In genomic region chr14:93343797-93344196, GRCh38 we compare ENCODE assay signal across 30 cellular contexts. TPM values are rescaled to one million over a fixed set of nuclear protein-coding genes. Genes with fewer than 3 reads are reported as not detected.
DNase-seq lines count a peak whose midpoint lies in the region; ATAC-seq, FAIRE-seq and TF ChIP-seq lines count a peak whose summit lies in the region.
"Had no signal": no experiment of that assay in that cellular context is flagged by ENCODE, and none has a peak within 500 bp of the region (broad histone marks: within the 10 kb centered on the region; RNA-seq: fewer than 3 reads in every experiment).

No MANE protein-coding gene starts in this region.

- H3K27ac Mint-ChIP-seq in neural progenitor cell (no peak overlapping the region), T-helper 17 cell (no peak overlapping the region)
- H3K27ac Mint-ChIP-seq: activated CD4-positive, alpha-beta T cell treated with anti-CD3 and anti-CD28 coated beads, Interleukin-2, amount 10 ng/mL, durations not matched to agents 7 days and 5 days had no signal

- H3K27me3 ChIP-seq in HAP-1 (ENCODE audit: low read depth): no peaks in the 10 kb centered on the region
- no peaks in the 10 kb centered on the region for H3K27me3 ChIP-seq in H1 (replicated peaks in 1 of 4; ENCODE audit: control insufficient read depth in 3 of 4, extremely low read depth in 1 of 4, insufficient read depth in 3 of 4, low read length in 3 of 4)
- H3K27me3 ChIP-seq in neural progenitor cell: no peaks in the 10 kb centered on the region
- no peaks in the 10 kb centered on the region for H3K27me3 ChIP-seq in BE2C
- H3K27me3 ChIP-seq: testis had no signal

- in situ Hi-C loops in HAP-1 (cut with MboI; ENCODE audit: low sequenced_read_pairs): no loop called here

- TF ChIP-seq EP300 in H1 (IDR thresholded peaks at IDR 0.05; ENCODE audit: borderline replicate concordance in 1 of 2, low read depth in 2 of 2, low read length in 2 of 2): no peak

- H3K79me2 ChIP-seq in H1 (ENCODE audit: control insufficient read depth in 1 of 2, insufficient read depth in 2 of 2, low read length in 2 of 2) (no peaks in the 10 kb centered on the region), neural progenitor cell (ENCODE audit: low read depth) (no peaks in the 10 kb centered on the region)

- peak overlapping the region; percentile 41 for H4K5ac ChIP-seq in H1 (ENCODE audit: insufficient read length, low read depth, low read length)

- TF ChIP-seq CTCF in H1 (IDR thresholded peaks at IDR 0.05; ENCODE audit: control extremely low read depth in 1 of 3, insufficient read depth in 1 of 3, low read depth in 1 of 3, low read length in 3 of 3) (no peak), neural progenitor cell (IDR thresholded peaks at IDR 0.05) (no peak), BE2C (IDR thresholded peaks at IDR 0.05; ENCODE audit: low read depth, low read length) (no peak)

- no peak overlapping the region for H2AK5ac ChIP-seq in H1 (ENCODE audit: low read depth, low read length)

- peaks cover 14% of the 10 kb centered on the region for H3K4me1 Mint-ChIP-seq in neural progenitor cell
- H3K4me1 Mint-ChIP-seq in T-helper 17 cell: no peaks in the 10 kb centered on the region
- H3K4me1 Mint-ChIP-seq: activated CD4-positive, alpha-beta T cell treated with anti-CD3 and anti-CD28 coated beads, Interleukin-2, amount 10 ng/mL, durations not matched to agents 7 days and 5 days had no signal

- H3K4me3 Mint-ChIP-seq in neural progenitor cell: no peak overlapping the region
- no peak overlapping the region for H3K4me3 Mint-ChIP-seq in T-helper 17 cell
- H3K4me3 Mint-ChIP-seq: activated CD4-positive, alpha-beta T cell treated with anti-CD3 and anti-CD28 coated beads, Interleukin-2, amount 10 ng/mL, durations not matched to agents 7 days and 5 days had no signal

- POLR2A ChIA-PET in H1 (lab: Charles Lee; ENCODE audit: partially characterized antibody): interaction anchor here (0.9 to 1.3 kb wide), 3 partner anchors 10 to 87 kb away, joined by 4 to 6 read pairs (median 5); partner anchors contain the start of gene UNC79

- H2BK15ac ChIP-seq in H1 (ENCODE audit: low read length): no peak overlapping the region

- H2BK5ac ChIP-seq in H1 (ENCODE audit: low read depth, low read length): no peak overlapping the region

- H3K14ac ChIP-seq in H1 (ENCODE audit: insufficient read length): no peak overlapping the region

- H3K23ac ChIP-seq in H1 (ENCODE audit: insufficient read length): no peak overlapping the region

- DNase-seq in HAP-1 (ENCODE audit: low spot score in 2 of 2) (peak; percentile 77 to 97), NCI-H146 treated with DMSO at 0.1 percent for 48 hours (lab: John Stamatoyannopoulos, UW; ENCODE audit: unreplicated experiment) (peak; percentile 31), H1 (ENCODE audit: low read depth in 1 of 2, low spot score in 2 of 2) (no peak), neural progenitor cell (ENCODE audit: low spot score) (peak; percentile 60), BE2C (no peak), substantia nigra (lab: John Stamatoyannopoulos, UW) (no peak), T-helper 17 cell (no peak)
- DNase-seq: activated CD4-positive, alpha-beta T cell treated with anti-CD3 and anti-CD28 coated beads, Interleukin-2, amount 10 ng/mL, durations not matched to agents 7 days and 5 days; activated naive CD4-positive, alpha-beta T cell treated with Interleukin-2 at 50 U/mL for 16 hours; activated T-cell treated with anti-CD3 and anti-CD28 coated beads, Interleukin-2, amount 50 U/mL, for 48 hours; amygdala; Calu3; effector CD4-positive, alpha-beta T cell; erythroblast; GM23248; head of caudate nucleus; IMR-90; left cardiac atrium; NCI-H1930; NK-92 treated with Interleukin-12 subunit alpha and Interleukin-12 subunit beta, amount 100 ng/mL, for 24 hours; occipital lobe; stimulated activated naive CD4-positive, alpha-beta T cell treated with Interleukin-2 at 50 U/mL for 16 hours; SW 1271; testis had no signal

- no peak overlapping the region for H2BK120ac ChIP-seq in H1 (replicated peaks; ENCODE audit: low read depth, low read length)

- no peak overlapping the region for H3K4me3 ChIP-seq in HAP-1
- H3K4me3 ChIP-seq in H1 (ENCODE audit: extremely low read depth in 1 of 4, insufficient read depth in 2 of 4, low read depth in 3 of 4, low read length in 4 of 4): peak overlapping the region in 1 of 4 experiments; percentile 43; a peak in 2 of 8 replicates
- H3K4me3 ChIP-seq in neural progenitor cell: no peak overlapping the region
- H3K4me3 ChIP-seq in BE2C (ENCODE audit: low read depth, low read length): no peak overlapping the region
- H3K4me3 ChIP-seq: GM23248, testis had no signal

- H3K9me3 ChIP-seq in HAP-1 (peaks cover 17% of the 10 kb centered on the region), H1 (ENCODE audit: insufficient read depth in 2 of 2, low read depth in 1 of 2, low read length in 1 of 2) (peaks cover 21 to 24% of the 10 kb centered on the region in 2 experiments), neural progenitor cell (ENCODE audit: low read depth) (peaks cover 5% of the 10 kb centered on the region), BE2C (no peaks in the 10 kb centered on the region; the same call in 1 of the 2 replicates), T-helper 17 cell (ENCODE audit: control insufficient read depth, low read length, poor library complexity, severe bottlenecking) (no peaks in the 10 kb centered on the region)
- H3K9me3 ChIP-seq: testis had no signal

- H3F3A ChIP-seq in neural progenitor cell (ENCODE audit: low read depth): peaks cover 37% of the 10 kb centered on the region

- 30% methylated on average over 2 of the region's 2 CpGs; no CpG with 5 or more reads in 1 of the 2 experiments for WGBS in H1 (ENCODE audit: extremely low coverage in 1 of 2, insufficient coverage in 1 of 2, insufficient read length in 1 of 2, insufficient replicate concordance in 2 of 2, low coverage in 1 of 2, low lambda C conversion rate in 2 of 2, missing lambda C conversion rate in 1 of 2), 2 experiments

- TF ChIP-seq POLR2A in H1 (IDR thresholded peaks at IDR 0.05; ENCODE audit: control extremely low read depth in 1 of 2, low read depth in 2 of 2, low read length in 2 of 2): no peak

- peak overlapping the region; percentile 47 to 51 for H3K4me2 ChIP-seq in H1 (ENCODE audit: insufficient read depth in 1 of 2, low read depth in 2 of 2, low read length in 2 of 2)
- peak overlapping the region; percentile 63 for H3K4me2 ChIP-seq in neural progenitor cell

- H4K20me1 ChIP-seq in H1 (replicated peaks in 1 of 2; ENCODE audit: control insufficient read depth in 1 of 2, insufficient read depth in 2 of 2, low read length in 2 of 2) (no peaks in the 10 kb centered on the region), neural progenitor cell (ENCODE audit: low read depth) (no peaks in the 10 kb centered on the region)

- no peak overlapping the region for H3K18ac ChIP-seq in H1 (ENCODE audit: extremely low read depth, low read length)

- H3K36me3 Mint-ChIP-seq in neural progenitor cell: peaks cover 10% of the 10 kb centered on the region
- H3K36me3 Mint-ChIP-seq in T-helper 17 cell (ENCODE audit: low read depth): no peaks in the 10 kb centered on the region

- ATAC-seq in T-helper 17 cell (no peak), GM18873 (IDR thresholded peaks at IDR 0.05; ENCODE audit: low FRiP score, unreplicated experiment) (no peak)
- ATAC-seq: left cardiac atrium, Panc1 had no signal

- H3K36me3 ChIP-seq in HAP-1 (replicated peaks): peaks cover 6% of the 10 kb centered on the region; the same call in 1 of the 2 replicates
- H3K36me3 ChIP-seq in H1 (ENCODE audit: control insufficient read depth in 2 of 4, insufficient read depth in 4 of 4, low read length in 3 of 4): peaks cover 0 to 11% (median 4%) of the 10 kb centered on the region in 4 experiments; a peak in 2 of 8 replicates
- peaks cover 7% of the 10 kb centered on the region for H3K36me3 ChIP-seq in neural progenitor cell
- H3K36me3 ChIP-seq in BE2C: no peaks in the 10 kb centered on the region

- no peak overlapping the region for H4K91ac ChIP-seq in H1 (replicated peaks; ENCODE audit: insufficient read length, low read length)

- H2AFZ ChIP-seq in H1 (ENCODE audit: low read length) (no peak overlapping the region), neural progenitor cell (replicated peaks) (no peak overlapping the region)
- H2AFZ ChIP-seq: GM23248 had no signal

- CTCF ChIA-PET in H1 (lab: Charles Lee; ENCODE audit: partially characterized antibody): no interaction called here

- H3K27me3 Mint-ChIP-seq in neural progenitor cell (ENCODE audit: insufficient read depth, low read depth) (no peaks in the 10 kb centered on the region), T-helper 17 cell (peaks cover 3% of the 10 kb centered on the region)

- no peak overlapping the region for H3K4ac ChIP-seq in H1 (replicated peaks; ENCODE audit: insufficient read length, low read depth, low read length)

- H3K56ac ChIP-seq in H1 (replicated peaks; ENCODE audit: insufficient read length, low read depth, low read length): no peak overlapping the region

- H2BK12ac ChIP-seq in H1 (ENCODE audit: low read depth, low read length): no peak overlapping the region

- H4K8ac ChIP-seq in H1 (ENCODE audit: extremely low read depth, insufficient read depth, low read length): no peak overlapping the region

- no peak overlapping the region for H2BK20ac ChIP-seq in H1 (ENCODE audit: low read length)

- peak; percentile 13 for FAIRE-seq in H1 (lab: Jason Lieb, UNC)
- FAIRE-seq: GM18507 had no signal

- TF ChIP-seq RAD21 in H1 (IDR thresholded peaks at IDR 0.05 in 1 of 2, conservative IDR thresholded peaks at IDR 0.05 in 1 of 2; ENCODE audit: low read depth in 2 of 2, low read length in 2 of 2): no peak

- no peak overlapping the region for H3K9ac ChIP-seq in H1 (replicated peaks in 1 of 4; ENCODE audit: extremely low read depth in 1 of 4, low read depth in 3 of 4, low read length in 3 of 4)
- no peak overlapping the region for H3K9ac ChIP-seq in neural progenitor cell
- H3K9ac ChIP-seq: GM23248 had no signal

- H3K27ac ChIP-seq in H1 (ENCODE audit: low read depth, low read length) (peak overlapping the region; percentile 69; the same call in 1 of the 2 replicates), neural progenitor cell (peak overlapping the region; percentile 85), substantia nigra (ENCODE audit: low read depth, low read length, poor library complexity, severe bottlenecking) (no peak overlapping the region)
- H3K27ac ChIP-seq: C4-2B, GM23248, testis had no signal

- peaks cover 33% of the 10 kb centered on the region for H3K9me3 Mint-ChIP-seq in neural progenitor cell

- H3K4me1 ChIP-seq in HAP-1 (peaks cover 25% of the 10 kb centered on the region), H1 (replicated peaks in 1 of 4; ENCODE audit: control insufficient read depth in 3 of 4, insufficient read depth in 4 of 4, low read length in 3 of 4) (peaks cover 0 to 10% (median 5%) of the 10 kb centered on the region in 4 experiments; a peak in 4 of 7 replicates), neural progenitor cell (peaks cover 26% of the 10 kb centered on the region), BE2C (no peaks in the 10 kb centered on the region)
- H3K4me1 ChIP-seq: testis had no signal

- H3K23me2 ChIP-seq in H1 (ENCODE audit: low read depth, low read length): no peaks in the 10 kb centered on the region

- no peaks in the 10 kb centered on the region for H3K79me1 ChIP-seq in H1 (ENCODE audit: low read depth, low read length)

RNA-seq across cellular contexts. Expression of gene COX8C, which starts 3.2 kb away (rescaled TPM):
- not detected in 2 replicates for total RNA-seq in H1 (2021; fragmentation: NEBNext Ultra II Directional; extraction: Animal tissue kit (Norgen Biotek cat#: 25700))
- not detected in 2 replicates for polyA plus RNA-seq in H1 (2011; rRNA removed)
- 0.22 TPM for polyA plus RNA-seq in H1 (2011; cell fraction: cytosol; rRNA removed)
- not detected for polyA plus RNA-seq in H1 (2011; cell fraction: nucleus; rRNA removed)
- polyA plus RNA-seq in H1 (2012, experiment 1 of 2): not detected in 4 replicates
- not detected for polyA plus RNA-seq in H1 (2012, experiment 2 of 2)
- polyA plus RNA-seq in H1 (2013, experiment 1 of 2): not detected
- 0.28 TPM for polyA plus RNA-seq in H1 (2013, experiment 2 of 2)
- polyA minus RNA-seq in H1 (2011; rRNA and poly(A)+ RNA removed): not detected in 2 replicates
- polyA minus RNA-seq in H1 (2011; cell fraction: cytosol; rRNA and poly(A)+ RNA removed): not detected
- not detected for polyA minus RNA-seq in H1 (2011; cell fraction: nucleus; rRNA and poly(A)+ RNA removed)
- total RNA-seq in neural progenitor cell (ENCODE audit: low replicate concordance): not detected in 2 replicates
- not detected for polyA plus RNA-seq in BE2C (2012; ENCODE audit: insufficient read depth, insufficient read length, low read depth)
- total RNA-seq in T-helper 17 cell: not detected
- total RNA-seq: activated CD4-positive, alpha-beta T cell treated with anti-CD3 and anti-CD28 coated beads, Interleukin-2, amount 10 ng/mL, durations not matched to agents 7 days and 5 days; Calu3; GM23248; IMR-90; left cardiac atrium; NCI-H460; occipital lobe; urinary bladder had no signal
- polyA plus RNA-seq: GM23248, IMR-90 had no signal

RNA-seq across cellular contexts. Expression of gene BTBD7, which starts 11.0 kb away (rescaled TPM):
- 46.1 and 48.6 TPM in 2 replicates for total RNA-seq in H1 (2021; fragmentation: NEBNext Ultra II Directional; extraction: Animal tissue kit (Norgen Biotek cat#: 25700))
- polyA plus RNA-seq in H1 (2011; rRNA removed): 10.8 and 12.1 TPM in 2 replicates
- 11.0 TPM for polyA plus RNA-seq in H1 (2011; cell fraction: cytosol; rRNA removed)
- 14.0 TPM for polyA plus RNA-seq in H1 (2011; cell fraction: nucleus; rRNA removed)
- polyA plus RNA-seq in H1 (2012, experiment 1 of 2): 9.6 to 16.3 TPM (median 13.9 TPM) in 4 replicates
- 1.1 TPM for polyA plus RNA-seq in H1 (2012, experiment 2 of 2)
- 25.3 TPM for polyA plus RNA-seq in H1 (2013, experiment 1 of 2)
- polyA plus RNA-seq in H1 (2013, experiment 2 of 2): 23.7 TPM
- polyA minus RNA-seq in H1 (2011; rRNA and poly(A)+ RNA removed): 44.0 and 45.1 TPM in 2 replicates
- 25.2 TPM for polyA minus RNA-seq in H1 (2011; cell fraction: cytosol; rRNA and poly(A)+ RNA removed)
- polyA minus RNA-seq in H1 (2011; cell fraction: nucleus; rRNA and poly(A)+ RNA removed): 32.4 TPM
- total RNA-seq in neural progenitor cell (ENCODE audit: low replicate concordance): 30.1 and 44.7 TPM in 2 replicates
- polyA plus RNA-seq in BE2C (2012; ENCODE audit: insufficient read depth, insufficient read length, low read depth): 14.4 TPM
- 10 to 100 TPM; 22.5 to 22.8 TPM for total RNA-seq in T-helper 17 cell

Comparison
In these comparisons a context has a peak if more than half of its experiments do, and no peak if none do; other contexts are left out.
1. DNase-seq: peak in HAP-1 (2 of 2), NCI-H146 treated with DMSO at 0.1 percent for 48 hours (single experiment) and neural progenitor cell (single experiment); none in H1 (0 of 2), BE2C (single experiment), substantia nigra (0 of 49) and T-helper 17 cell (0 of 3).